ENCODE assay signal across 1 cellular context in genomic region chr21:43981151-43981870, GRCh38.
TF ChIP-seq lines count a peak whose summit lies in the region.

No MANE protein-coding gene starts in this region.

TF ChIP-seq in H1, 55 proteins besides CTCF, POLR2A, EP300 and RAD21 (continued from another document):
- no peak for TF ChIP-seq CHD7 (IDR thresholded peaks at IDR 0.05; ENCODE audit: insufficient replicate concordance, low read length)
- no peak for TF ChIP-seq EZH2 (IDR thresholded peaks at IDR 0.05; ENCODE audit: low read depth, low read length, severe bottlenecking)
- TF ChIP-seq HDAC2 (IDR thresholded peaks at IDR 0.05; ENCODE audit: borderline replicate concordance in 1 of 2, low read depth in 2 of 2, low read length in 2 of 2) = no peak
- TF ChIP-seq BACH1 (IDR thresholded peaks at IDR 0.05; ENCODE audit: low read length) = no peak
- TF ChIP-seq KDM1A (IDR thresholded peaks at IDR 0.05; ENCODE audit: borderline replicate concordance, low read length) = no peak
- no peak for TF ChIP-seq BRCA1 (IDR thresholded peaks at IDR 0.05; ENCODE audit: low read depth, low read length)
- TF ChIP-seq SIN3A (conservative IDR thresholded peaks at IDR 0.05 in 1 of 2, IDR thresholded peaks at IDR 0.05 in 1 of 2; ENCODE audit: low read depth in 1 of 2, low read length in 2 of 2) = no peak
- no peak for TF ChIP-seq TEAD4 (IDR thresholded peaks at IDR 0.05; ENCODE audit: low read depth, low read length)
- no peak for TF ChIP-seq TBP (IDR thresholded peaks at IDR 0.05; ENCODE audit: low read depth, low read length)
- TF ChIP-seq KDM5A (IDR thresholded peaks at IDR 0.05; ENCODE audit: low read length) = no peak
- no peak for TF ChIP-seq POU5F1 (IDR thresholded peaks at IDR 0.05; ENCODE audit: low read depth, low read length)
- no peak for TF ChIP-seq E2F6 (IDR thresholded peaks at IDR 0.05)
- no peak for TF ChIP-seq RXRA (IDR thresholded peaks at IDR 0.05; ENCODE audit: insufficient read depth, low read depth, low read length)
- no peak for TF ChIP-seq CREB1 (IDR thresholded peaks at IDR 0.05)
- no peak for TF ChIP-seq SP1 (IDR thresholded peaks at IDR 0.05; ENCODE audit: low read depth, low read length)
- TF ChIP-seq POLR2AphosphoS5 (IDR thresholded peaks at IDR 0.05; ENCODE audit: low read depth, low read length) = no peak
TF ChIP-seq in H1: peak in this region for 0.
